ENCODE assay signal across 8 cellular contexts in the genomic region with DNA sequence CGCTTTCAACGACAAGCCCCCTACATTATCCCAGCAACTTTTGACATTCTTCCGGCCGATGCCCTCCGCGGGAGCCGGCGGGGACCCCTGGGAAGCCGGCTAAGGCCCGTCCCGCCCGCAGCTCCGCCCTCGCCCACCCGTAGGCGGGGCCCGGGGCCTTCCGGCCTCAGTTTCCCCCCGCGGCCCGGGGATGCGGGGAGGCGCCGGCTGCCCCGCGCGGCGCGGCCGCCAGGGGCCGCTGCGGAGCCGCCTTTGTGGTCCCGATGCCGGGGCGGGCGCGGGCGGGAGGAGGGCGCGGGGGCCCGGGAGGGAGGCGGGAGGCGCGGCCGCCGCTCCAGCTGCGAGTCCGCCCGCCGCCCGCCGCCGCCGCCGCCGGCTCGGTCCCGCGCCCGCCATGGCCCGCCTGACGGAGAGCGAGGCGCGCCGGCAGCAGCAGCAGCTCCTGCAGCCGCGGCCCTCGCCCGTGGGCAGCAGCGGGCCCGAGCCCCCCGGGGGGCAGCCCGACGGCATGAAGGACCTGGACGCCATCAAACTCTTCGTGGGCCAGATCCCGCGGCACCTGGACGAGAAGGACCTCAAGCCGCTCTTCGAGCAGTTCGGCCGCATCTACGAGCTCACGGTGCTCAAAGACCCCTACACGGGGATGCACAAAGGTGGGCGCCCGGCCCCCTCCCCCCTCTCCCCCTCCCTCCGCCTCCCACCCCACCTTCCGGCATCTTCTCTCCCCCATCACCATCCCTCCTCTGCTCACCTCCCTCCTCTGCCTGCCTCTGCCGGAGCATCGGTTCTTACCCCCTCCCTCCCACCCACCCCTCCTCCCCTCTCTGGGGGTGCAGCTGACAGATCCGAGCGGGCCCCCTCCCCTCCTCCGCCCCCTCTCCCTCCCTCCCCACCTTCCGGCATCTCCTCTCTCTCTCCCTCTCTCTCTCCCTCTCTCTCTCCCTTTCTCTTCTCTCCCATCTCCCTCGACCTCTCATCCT. TPM values are rescaled to one million over a fixed set of nuclear protein-coding genes. Genes with fewer than 3 reads are reported as not detected.
DNase-seq lines count a peak whose midpoint lies in the region; ATAC-seq and TF ChIP-seq lines count a peak whose summit lies in the region.

A gene (plus strand): TSS at position 316 of the 980 bp plus-strand sequence. CDS start 79 bp downstream, at position 395.

- H3F3A ChIP-seq in DOHH2 (ENCODE audit: control insufficient read depth, insufficient read depth): peaks cover 3% of the 10 kb centered on the region; the same call in 1 of the 2 replicates

- no peaks in the 10 kb centered on the region; the same call in 1 of the 2 replicates for H4K20me1 ChIP-seq in DOHH2 (ENCODE audit: control insufficient read depth, insufficient read depth, low read depth, low read length)

- H3K36me3 Mint-ChIP-seq in naive thymus-derived CD4-positive, alpha-beta T cell: no peaks in the 10 kb centered on the region

- H3K27ac Mint-ChIP-seq in naive thymus-derived CD4-positive, alpha-beta T cell: peak within 1 kb of the TSS in 1 of 9 donors; percentile 31

- peak; percentile 27 for DNase-seq in NCI-H1092 (lab: John Stamatoyannopoulos, UW)
- peak; percentile 53 to 58 for DNase-seq in activated CD4-positive, alpha-beta T cell treated with anti-CD3 and anti-CD28 coated beads, Interleukin-2, amount 50 U/mL, for 48 hours
- DNase-seq in effector CD4-positive, alpha-beta T cell: peak; percentile 48
- DNase-seq in naive thymus-derived CD4-positive, alpha-beta T cell: peak in 8 of 9 donors; percentile 44 to 72 (median 58)
- peak; percentile 53 for DNase-seq in stimulated activated naive CD4-positive, alpha-beta T cell treated with Interleukin-2 at 50 U/mL for 16 hours (lab: John Stamatoyannopoulos, UW)

- H3K9me3 ChIP-seq in DOHH2 (ENCODE audit: control insufficient read depth, insufficient read depth, low read length): no peaks in the 10 kb centered on the region
- no peaks in the 10 kb centered on the region for H3K9me3 ChIP-seq in naive thymus-derived CD4-positive, alpha-beta T cell (ENCODE audit: control insufficient read depth in 2 of 3, low read length in 3 of 3)

- ATAC-seq in naive thymus-derived CD4-positive, alpha-beta T cell: peak; percentile 90
- ATAC-seq in HG03095 (IDR thresholded peaks at IDR 0.05; ENCODE audit: unreplicated experiment) (no peak), HG03565 (IDR thresholded peaks at IDR 0.05; ENCODE audit: unreplicated experiment) (no peak)

- H3K4me1 Mint-ChIP-seq in naive thymus-derived CD4-positive, alpha-beta T cell: peaks cover 0 to 5% (median 0%) of the 10 kb centered on the region in 7 donors

- intact Hi-C loops in naive thymus-derived CD4-positive, alpha-beta T cell (cut with micrococcal nuclease): loop anchor here in 1 of 2 donors (2.0 kb wide), 1 partner anchor 26 kb away; no protein-coding TSS in a partner anchor

- POLR2A ChIA-PET in naive thymus-derived CD4-positive, alpha-beta T cell (lab: Charles Lee): interaction anchor here (0.7 kb wide), 1 partner anchor 34 kb away, joined by 5 read pairs; no protein-coding TSS in a partner anchor

- H3K4me2 ChIP-seq in DOHH2 (ENCODE audit: low read length): peak within 1 kb of the TSS; percentile 53; the same call in 1 of the 2 replicates

- H3K79me2 ChIP-seq in DOHH2 (ENCODE audit: control insufficient read depth, low read length): no peaks in the 10 kb centered on the region

- peaks cover 15 to 41% (median 19%) of the 10 kb centered on the region in 5 donors for H3K27me3 Mint-ChIP-seq in naive thymus-derived CD4-positive, alpha-beta T cell

- H3K9me2 ChIP-seq in DOHH2 (replicated peaks; ENCODE audit: control insufficient read depth, low read length): no peaks in the 10 kb centered on the region

- CTCF ChIA-PET in naive thymus-derived CD4-positive, alpha-beta T cell (lab: Charles Lee): interaction anchor here (1.2 to 1.5 kb wide), 2 partner anchors 13 to 83 kb away, joined by 3 read pairs; no protein-coding TSS in a partner anchor

- H3K36me3 ChIP-seq in DOHH2 (ENCODE audit: control insufficient read depth, low read length): no peaks in the 10 kb centered on the region
- no peaks in the 10 kb centered on the region for H3K36me3 ChIP-seq in naive thymus-derived CD4-positive, alpha-beta T cell (ENCODE audit: control insufficient read depth in 2 of 3, insufficient read depth in 3 of 3, low read length in 3 of 3)

- no peak within 1 kb of the TSS for H3K27ac ChIP-seq in DOHH2 (ENCODE audit: low read depth, low read length)
- H3K27ac ChIP-seq in naive thymus-derived CD4-positive, alpha-beta T cell (ENCODE audit: low read depth, low read length): no peak within 1 kb of the TSS

- H3K4me3 ChIP-seq in DOHH2 (ENCODE audit: low read length): peak within 1 kb of the TSS; percentile 41; the same call in 1 of the 2 replicates
- H3K4me3 ChIP-seq in naive thymus-derived CD4-positive, alpha-beta T cell (ENCODE audit: low read length): no peak within 1 kb of the TSS

- H3K4me1 ChIP-seq in DOHH2 (ENCODE audit: control insufficient read depth, low read length): peaks cover 10% of the 10 kb centered on the region
- H3K4me1 ChIP-seq in naive thymus-derived CD4-positive, alpha-beta T cell (ENCODE audit: control insufficient read depth in 2 of 2, insufficient read depth in 2 of 2, low read length in 2 of 2): no peaks in the 10 kb centered on the region

- peaks cover 22% of the 10 kb centered on the region for H3K27me3 ChIP-seq in DOHH2 (ENCODE audit: control insufficient read depth, low read length)
- no peaks in the 10 kb centered on the region for H3K27me3 ChIP-seq in naive thymus-derived CD4-positive, alpha-beta T cell (ENCODE audit: control insufficient read depth in 2 of 2, insufficient read depth in 2 of 2, low read length in 2 of 2)

- peak within 1 kb of the TSS in 9 of 10 donors; percentile 30 to 75 (median 47) for H3K4me3 Mint-ChIP-seq in naive thymus-derived CD4-positive, alpha-beta T cell

- no peaks in the 10 kb centered on the region for H3K9me3 Mint-ChIP-seq in naive thymus-derived CD4-positive, alpha-beta T cell

- TF ChIP-seq CTCF in DOHH2 (IDR thresholded peaks at IDR 0.05; ENCODE audit: low read depth, low read length, poor library complexity, severe bottlenecking): peak; percentile 36

RNA-seq across cellular contexts. Expression of the gene that starts here (rescaled TPM):
- total RNA-seq in naive thymus-derived CD4-positive, alpha-beta T cell: under 1 TPM; 0.16 to 0.27 (median 0.17) TPM
- not detected for polyA plus RNA-seq in naive thymus-derived CD4-positive, alpha-beta T cell

Comparison
In these comparisons a context has a peak if more than half of its experiments do, and no peak if none do; other contexts are left out.
1. Peak in DNase-seq and ATAC-seq in naive thymus-derived CD4-positive, alpha-beta T cell; RNA of the gene not detected or under 1 TPM.